ENCODE assay signal across 26 cellular contexts in genomic region chr5:67152400-67152799, GRCh38. TPM values are rescaled to one million over a fixed set of nuclear protein-coding genes. Genes with fewer than 3 reads are reported as not detected.
"Had no signal": no experiment of that assay in that cellular context is flagged by ENCODE, and none has a peak within 500 bp of the region (broad histone marks: within the 10 kb centered on the region; RNA-seq: fewer than 3 reads in every experiment).

No MANE protein-coding gene starts in this region.

- DNase-seq: activated B cell treated with CpG ODN at 0.5 μM for 24 hours; activated CD4-positive, alpha-beta memory T cell treated with anti-CD3 and anti-CD28 coated beads, Interleukin-2, amount 10 ng/mL, durations not matched to agents 7 days and 5 days; activated CD4-positive, alpha-beta T cell treated with anti-CD3 and anti-CD28 coated beads for 36 hours; activated CD4-positive, alpha-beta T cell treated with anti-CD3 and anti-CD28 coated beads for 48 hours; activated CD4-positive, alpha-beta T cell treated with anti-CD3 and anti-CD28 coated beads, Interleukin-2, amount 10 ng/mL, durations not matched to agents 7 days and 5 days; activated CD4-positive, alpha-beta T cell treated with anti-CD3 and anti-CD28 coated beads, Interleukin-2, amount 50 U/mL, for 48 hours; activated CD4-positive, CD25-positive, alpha-beta regulatory T cell treated with anti-CD3 and anti-CD28 coated beads, Interleukin-2, amount 50 U/mL, for 72 hours; activated CD8-positive, alpha-beta memory T cell treated with anti-CD3 and anti-CD28 coated beads for 24 hours; activated CD8-positive, alpha-beta memory T cell treated with anti-CD3 and anti-CD28 coated beads, Interleukin-2, amount 10 ng/mL, durations not matched to agents 7 days and 5 days; activated CD8-positive, alpha-beta memory T cell treated with anti-CD3 and anti-CD28 coated beads, Interleukin-2, amount 50 U/mL, for 48 hours; activated CD8-positive, alpha-beta T cell treated with anti-CD3 and anti-CD28 coated beads, Interleukin-2, amount 10 ng/mL, durations not matched to agents 7 days and 5 days; activated effector memory CD4-positive, alpha-beta T cell treated with Interleukin-2 at 50 U/mL for 16 hours; activated gamma-delta T cell; activated naive CD4-positive, alpha-beta T cell treated with anti-CD3 and anti-CD28 coated beads, Interleukin-2, amount 10 ng/mL, durations not matched to agents 7 days and 5 days; activated naive CD4-positive, alpha-beta T cell treated with Interleukin-2 at 50 U/mL for 16 hours; activated naive CD8-positive, alpha-beta T cell treated with anti-CD3 and anti-CD28 coated beads, Interleukin-2, amount 10 ng/mL, durations not matched to agents 7 days and 5 days; activated naive CD8-positive, alpha-beta T cell treated with anti-CD3 and anti-CD28 coated beads, Interleukin-2, amount 50 U/mL, for 24 hours; activated T-cell treated with anti-CD3 and anti-CD28 coated beads, Interleukin-2, amount 50 U/mL, for 24 hours; activated T-cell treated with anti-CD3 and anti-CD28 coated beads, Interleukin-2, amount 50 U/mL, for 48 hours; anterior cingulate cortex; cerebellar nuclear complex; T-helper 1 cell; T-helper 2 cell; T-helper 9 cell had no signal

- ATAC-seq: activated CD4-positive, alpha-beta T cell treated with anti-CD3 and anti-CD28 coated beads for 36 hours; activated CD8-positive, alpha-beta memory T cell treated with anti-CD3 and anti-CD28 coated beads, Interleukin-2, amount 10 ng/mL, durations not matched to agents 7 days and 5 days; activated CD8-positive, alpha-beta T cell treated with anti-CD3 and anti-CD28 coated beads, Interleukin-2, amount 10 ng/mL, durations not matched to agents 7 days and 5 days; activated naive CD8-positive, alpha-beta T cell treated with anti-CD3 and anti-CD28 coated beads, Interleukin-2, amount 50 U/mL, for 24 hours had no signal

RNA-seq across cellular contexts. Expression of gene CD180, which starts 44.2 kb away (rescaled TPM):
- total RNA-seq: activated CD8-positive, alpha-beta T cell treated with anti-CD3 and anti-CD28 coated beads, Interleukin-2, amount 10 ng/mL, durations not matched to agents 7 days and 5 days; bronchial epithelial cell; cardiac muscle cell had no signal
- polyA plus RNA-seq: cardiac muscle cell had no signal
